ENCODE assay signal across 8 cellular contexts in genomic region chr3:65618599-65618998, GRCh38.
"Had no signal": no experiment of that assay in that cellular context is flagged by ENCODE, and none has a peak within 500 bp of the region (broad histone marks: within the 10 kb centered on the region; RNA-seq: fewer than 3 reads in every experiment).

No MANE protein-coding gene starts in this region.

- H3K4me2 ChIP-seq: GM23338 had no signal

- H2AFZ ChIP-seq: GM23338 had no signal

- H3K4me3 ChIP-seq: GM23338 had no signal

- DNase-seq: H9, HCEC 1CT, IMR-90, KBM-7 had no signal

- FAIRE-seq: H1, H54, HTR-8/SVneo had no signal

- H3K4me3 Mint-ChIP-seq: GM23338, H9 had no signal

- H3K9me3 Mint-ChIP-seq: GM23338, H9 had no signal
